Comparison of ENCODE assay signal across 16 cellular contexts in the genomic region with DNA sequence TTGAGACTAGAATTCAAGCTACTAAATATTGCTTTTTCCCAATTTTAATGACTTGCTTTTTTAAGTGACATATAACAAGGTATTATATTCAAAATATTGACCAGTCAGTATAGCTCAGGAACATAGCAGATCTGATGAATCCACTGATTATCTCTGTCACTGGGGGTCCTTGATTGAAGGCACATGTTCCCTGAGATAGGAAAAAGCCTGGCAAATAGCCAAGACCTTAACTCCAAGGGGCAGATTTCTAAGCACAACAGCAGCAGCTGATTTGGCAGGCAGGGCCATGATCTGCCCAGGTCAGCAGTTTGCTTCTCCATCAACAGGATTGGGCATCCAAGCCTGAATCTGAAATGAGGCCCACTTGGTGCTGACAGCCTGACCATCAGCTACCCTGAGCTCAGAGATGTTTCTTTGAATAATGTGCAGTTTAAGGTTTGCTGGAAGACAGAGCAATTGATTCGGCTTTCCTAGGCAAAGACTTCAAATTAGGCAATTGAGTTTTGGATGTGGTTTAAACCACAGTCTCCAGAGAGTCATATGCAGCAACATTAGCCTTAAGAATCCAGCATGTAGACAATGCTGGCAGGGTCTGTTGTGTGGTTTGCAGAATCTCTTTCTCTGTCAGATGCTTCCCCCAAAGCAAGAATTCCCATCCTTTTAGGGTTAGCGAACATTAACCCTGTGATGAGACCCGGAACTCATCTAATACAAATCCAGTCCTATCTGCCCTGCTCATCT.
"Had no signal": no experiment of that assay in that cellular context is flagged by ENCODE, and none has a peak within 500 bp of the region (broad histone marks: within the 10 kb centered on the region; RNA-seq: fewer than 3 reads in every experiment).

No MANE protein-coding gene starts in this region.

- H3K4me3 ChIP-seq: suprapubic skin, upper lobe of left lung had no signal

- H3K36me3 ChIP-seq: brain microvascular endothelial cell, suprapubic skin, upper lobe of left lung had no signal

- H3K27me3 ChIP-seq: brain microvascular endothelial cell, suprapubic skin, upper lobe of left lung had no signal

- H3K27ac Mint-ChIP-seq: activated naive CD8-positive, alpha-beta T cell treated with anti-CD3 and anti-CD28 coated beads for 36 hours; activated T-cell treated with anti-CD3 and anti-CD28 coated beads, Interleukin-2, amount 50 U/mL, for 72 hours; endodermal cell; naive thymus-derived CD4-positive, alpha-beta T cell; stimulated activated naive B cell treated with anti-CD40 and anti-IgM and Interleukin-4, amounts not matched to agents 10 μg/mL and 1 μg/mL and 100 μg/mL, for 72 hours; T-helper 1 cell treated with Interleukin-12 subunit alpha and Interleukin-12 subunit beta and Interleukin-4 antibody, amounts not matched to agents 30 μg/mL and 1 μg/mL, for 36 hours had no signal

- DNase-seq: activated CD4-positive, alpha-beta T cell treated with anti-CD3 and anti-CD28 coated beads, Interleukin-2, amount 50 U/mL, for 1 hour; activated CD4-positive, CD25-positive, alpha-beta regulatory T cell; activated gamma-delta T cell treated with Interleukin-2 at 50 U/mL for 16 hours; activated naive CD8-positive, alpha-beta T cell treated with anti-CD3 and anti-CD28 coated beads for 36 hours; activated T-cell treated with anti-CD3 and anti-CD28 coated beads, Interleukin-2, amount 50 U/mL, for 72 hours; brain microvascular endothelial cell; dermis blood vessel endothelial cell; endodermal cell; foreskin melanocyte; head of caudate nucleus; naive thymus-derived CD4-positive, alpha-beta T cell; stimulated activated CD4-positive, alpha-beta T cell treated with anti-CD3 and anti-CD28 coated beads, Interleukin-1b, Interleukin-23, amount 100 ng/mL, for 48 hours; stimulated activated naive B cell treated with anti-CD40 and anti-IgM and Interleukin-4, amounts not matched to agents 10 μg/mL and 1 μg/mL and 100 μg/mL, for 72 hours; upper lobe of left lung had no signal

- H3K4me1 Mint-ChIP-seq: activated naive CD8-positive, alpha-beta T cell treated with anti-CD3 and anti-CD28 coated beads for 36 hours; naive thymus-derived CD4-positive, alpha-beta T cell; stimulated activated naive B cell treated with anti-CD40 and anti-IgM and Interleukin-4, amounts not matched to agents 10 μg/mL and 1 μg/mL and 100 μg/mL, for 72 hours had no signal

- ATAC-seq: naive thymus-derived CD4-positive, alpha-beta T cell; stimulated activated naive B cell treated with anti-CD40 and anti-IgM and Interleukin-4, amounts not matched to agents 10 μg/mL and 1 μg/mL and 100 μg/mL, for 72 hours had no signal

- H3K9me3 ChIP-seq: suprapubic skin, upper lobe of left lung had no signal

- H3K4me3 Mint-ChIP-seq: activated naive CD8-positive, alpha-beta T cell treated with anti-CD3 and anti-CD28 coated beads for 36 hours; activated T-cell treated with anti-CD3 and anti-CD28 coated beads, Interleukin-2, amount 50 U/mL, for 72 hours; endodermal cell; naive thymus-derived CD4-positive, alpha-beta T cell; stimulated activated naive B cell treated with anti-CD40 and anti-IgM and Interleukin-4, amounts not matched to agents 10 μg/mL and 1 μg/mL and 100 μg/mL, for 72 hours; T-helper 1 cell treated with Interleukin-12 subunit alpha and Interleukin-12 subunit beta and Interleukin-4 antibody, amounts not matched to agents 30 μg/mL and 1 μg/mL, for 36 hours had no signal

- H3K4me1 ChIP-seq: upper lobe of left lung had no signal

- H3K9me3 Mint-ChIP-seq: activated naive CD8-positive, alpha-beta T cell treated with anti-CD3 and anti-CD28 coated beads for 36 hours; activated T-cell treated with anti-CD3 and anti-CD28 coated beads, Interleukin-2, amount 50 U/mL, for 72 hours; endodermal cell; stimulated activated naive B cell treated with anti-CD40 and anti-IgM and Interleukin-4, amounts not matched to agents 10 μg/mL and 1 μg/mL and 100 μg/mL, for 72 hours; T-helper 1 cell treated with Interleukin-12 subunit alpha and Interleukin-12 subunit beta and Interleukin-4 antibody, amounts not matched to agents 30 μg/mL and 1 μg/mL, for 36 hours had no signal

- H3K36me3 Mint-ChIP-seq: activated naive CD8-positive, alpha-beta T cell treated with anti-CD3 and anti-CD28 coated beads for 36 hours; naive thymus-derived CD4-positive, alpha-beta T cell; stimulated activated naive B cell treated with anti-CD40 and anti-IgM and Interleukin-4, amounts not matched to agents 10 μg/mL and 1 μg/mL and 100 μg/mL, for 72 hours had no signal

- H3K27ac ChIP-seq: brain microvascular endothelial cell, suprapubic skin, upper lobe of left lung had no signal
